In the genomic region with DNA sequence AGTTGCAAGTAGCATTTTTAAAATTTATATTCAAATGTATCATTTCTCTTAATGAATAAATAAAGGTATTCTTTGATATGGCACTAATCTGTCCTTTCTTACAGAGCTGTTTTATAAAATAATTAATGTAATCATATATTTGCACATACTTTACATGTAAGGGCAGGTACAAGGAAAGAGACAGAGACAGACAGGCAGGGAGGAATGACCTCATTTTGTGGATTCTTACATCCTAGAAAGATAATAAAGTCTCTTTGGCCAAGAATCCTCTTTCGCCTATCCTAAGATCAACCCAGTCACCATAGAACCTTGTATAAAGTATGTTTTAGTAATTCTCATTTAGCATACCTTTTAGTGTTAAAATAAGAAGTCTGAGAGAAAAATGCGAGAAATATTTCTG, we compare ENCODE assay signal across 30 cellular contexts.
"Had no signal": no experiment of that assay in that cellular context is flagged by ENCODE, and none has a peak within 500 bp of the region (broad histone marks: within the 10 kb centered on the region; RNA-seq: fewer than 3 reads in every experiment).

No MANE protein-coding gene starts in this region.

- H3K36me3 ChIP-seq: adrenal gland, cardiac muscle cell, colonic mucosa, esophagus squamous epithelium, WERI-Rb-1 had no signal

- H3K9me3 ChIP-seq: adrenal gland, body of pancreas, colonic mucosa, esophagus squamous epithelium had no signal

- DNase-seq: activated B cell treated with CpG ODN at 0.5 μM for 24 hours; activated CD4-positive, alpha-beta T cell treated with anti-CD3 and anti-CD28 coated beads for 48 hours; activated CD4-positive, alpha-beta T cell treated with anti-CD3 and anti-CD28 coated beads, Interleukin-2, amount 50 U/mL, for 1 hour; activated CD4-positive, alpha-beta T cell treated with anti-CD3 and anti-CD28 coated beads, Interleukin-2, amount 50 U/mL, for 48 hours; activated CD8-positive, alpha-beta memory T cell treated with anti-CD3 and anti-CD28 coated beads for 24 hours; activated CD8-positive, alpha-beta T cell treated with anti-CD3 and anti-CD28 coated beads for 36 hours; activated effector memory CD4-positive, alpha-beta T cell treated with Interleukin-2 at 50 U/mL for 16 hours; activated gamma-delta T cell treated with Interleukin-2 at 50 U/mL for 16 hours; activated naive CD4-positive, alpha-beta T cell treated with Interleukin-2 at 50 U/mL for 16 hours; activated naive CD8-positive, alpha-beta T cell treated with anti-CD3 and anti-CD28 coated beads for 36 hours; activated naive CD8-positive, alpha-beta T cell treated with anti-CD3 and anti-CD28 coated beads, Interleukin-2, amount 50 U/mL, for 24 hours; activated T-cell treated with anti-CD3 and anti-CD28 coated beads, Interleukin-2, amount 50 U/mL, for 4 hours; adrenal gland; amygdala; aorta; body of pancreas; central memory CD4-positive, alpha-beta T cell; cerebellar nuclear complex; colonic mucosa; effector CD8-positive, alpha-beta T cell; esophagus squamous epithelium; head of caudate nucleus; T-helper 9 cell; WERI-Rb-1 had no signal

- H3K9me3 Mint-ChIP-seq: activated CD8-positive, alpha-beta T cell treated with anti-CD3 and anti-CD28 coated beads for 36 hours; activated naive CD4-positive, alpha-beta T cell treated with anti-CD3 and anti-CD28 coated beads, Interleukin-2, amount 50 U/mL, for 24 hours; activated naive CD8-positive, alpha-beta T cell treated with anti-CD3 and anti-CD28 coated beads for 36 hours; activated naive CD8-positive, alpha-beta T cell treated with anti-CD3 and anti-CD28 coated beads, Interleukin-2, amount 50 U/mL, for 24 hours; activated T-cell treated with anti-CD3 and anti-CD28 coated beads, Interleukin-2, amount 50 U/mL, for 4 hours; activated T-helper 17 cell treated with anti-CD3 and anti-CD28 coated beads, Interleukin-2, amount 50 U/mL, for 72 hours; T-helper 1 cell treated with Interleukin-12 subunit alpha and Interleukin-12 subunit beta and Interleukin-4 antibody, amounts not matched to agents 30 μg/mL and 1 μg/mL, for 36 hours had no signal

- H3K27me3 Mint-ChIP-seq: activated B cell treated with CpG ODN at 0.5 μM for 24 hours; activated CD8-positive, alpha-beta T cell treated with anti-CD3 and anti-CD28 coated beads for 36 hours; activated naive CD4-positive, alpha-beta T cell treated with anti-CD3 and anti-CD28 coated beads, Interleukin-2, amount 50 U/mL, for 24 hours; activated naive CD8-positive, alpha-beta T cell treated with anti-CD3 and anti-CD28 coated beads for 36 hours; activated naive CD8-positive, alpha-beta T cell treated with anti-CD3 and anti-CD28 coated beads, Interleukin-2, amount 50 U/mL, for 24 hours; activated T-helper 17 cell treated with anti-CD3 and anti-CD28 coated beads, Interleukin-2, amount 50 U/mL, for 72 hours had no signal

- H3K27ac Mint-ChIP-seq: activated B cell treated with CpG ODN at 0.5 μM for 24 hours; activated CD8-positive, alpha-beta T cell treated with anti-CD3 and anti-CD28 coated beads for 36 hours; activated naive CD4-positive, alpha-beta T cell treated with anti-CD3 and anti-CD28 coated beads, Interleukin-2, amount 50 U/mL, for 24 hours; activated naive CD8-positive, alpha-beta T cell treated with anti-CD3 and anti-CD28 coated beads for 36 hours; activated naive CD8-positive, alpha-beta T cell treated with anti-CD3 and anti-CD28 coated beads, Interleukin-2, amount 50 U/mL, for 24 hours; activated T-helper 17 cell treated with anti-CD3 and anti-CD28 coated beads, Interleukin-2, amount 50 U/mL, for 72 hours; T-helper 1 cell treated with Interleukin-12 subunit alpha and Interleukin-12 subunit beta and Interleukin-4 antibody, amounts not matched to agents 30 μg/mL and 1 μg/mL, for 36 hours had no signal

- H3K27ac ChIP-seq: adrenal gland, body of pancreas, cardiac muscle cell, colonic mucosa, esophagus squamous epithelium, WERI-Rb-1 had no signal

- FAIRE-seq: frontal cortex had no signal

- H3K36me3 Mint-ChIP-seq: activated naive CD4-positive, alpha-beta T cell treated with anti-CD3 and anti-CD28 coated beads, Interleukin-2, amount 50 U/mL, for 24 hours; activated naive CD8-positive, alpha-beta T cell treated with anti-CD3 and anti-CD28 coated beads for 36 hours had no signal

- H3K4me1 ChIP-seq: adrenal gland, body of pancreas, colonic mucosa, esophagus squamous epithelium had no signal

- H3K4me1 Mint-ChIP-seq: activated B cell treated with CpG ODN at 0.5 μM for 24 hours; activated naive CD4-positive, alpha-beta T cell treated with anti-CD3 and anti-CD28 coated beads, Interleukin-2, amount 50 U/mL, for 24 hours; activated naive CD8-positive, alpha-beta T cell treated with anti-CD3 and anti-CD28 coated beads for 36 hours; activated naive CD8-positive, alpha-beta T cell treated with anti-CD3 and anti-CD28 coated beads, Interleukin-2, amount 50 U/mL, for 24 hours; activated T-helper 17 cell treated with anti-CD3 and anti-CD28 coated beads, Interleukin-2, amount 50 U/mL, for 72 hours had no signal

- H3K4me3 ChIP-seq: adrenal gland, body of pancreas, cardiac muscle cell, colonic mucosa, esophagus squamous epithelium had no signal

- H3K27me3 ChIP-seq: adrenal gland, body of pancreas, cardiac muscle cell, colonic mucosa, esophagus squamous epithelium had no signal

- H3K4me3 Mint-ChIP-seq: activated B cell treated with CpG ODN at 0.5 μM for 24 hours; activated CD8-positive, alpha-beta T cell treated with anti-CD3 and anti-CD28 coated beads for 36 hours; activated naive CD4-positive, alpha-beta T cell treated with anti-CD3 and anti-CD28 coated beads, Interleukin-2, amount 50 U/mL, for 24 hours; activated naive CD8-positive, alpha-beta T cell treated with anti-CD3 and anti-CD28 coated beads for 36 hours; activated naive CD8-positive, alpha-beta T cell treated with anti-CD3 and anti-CD28 coated beads, Interleukin-2, amount 50 U/mL, for 24 hours; activated T-cell treated with anti-CD3 and anti-CD28 coated beads, Interleukin-2, amount 50 U/mL, for 4 hours; activated T-helper 17 cell treated with anti-CD3 and anti-CD28 coated beads, Interleukin-2, amount 50 U/mL, for 72 hours; T-helper 1 cell treated with Interleukin-12 subunit alpha and Interleukin-12 subunit beta and Interleukin-4 antibody, amounts not matched to agents 30 μg/mL and 1 μg/mL, for 36 hours had no signal

- ATAC-seq: activated CD4-positive, CD25-positive, alpha-beta regulatory T cell treated with anti-CD3 and anti-CD28 coated beads, Interleukin-2, amount 50 U/mL, for 24 hours; activated CD8-positive, alpha-beta T cell treated with anti-CD3 and anti-CD28 coated beads for 36 hours; activated naive CD8-positive, alpha-beta T cell treated with anti-CD3 and anti-CD28 coated beads, Interleukin-2, amount 50 U/mL, for 24 hours; activated T-cell treated with anti-CD3 and anti-CD28 coated beads, Interleukin-2, amount 50 U/mL, for 4 hours; activated T-helper 17 cell treated with anti-CD3 and anti-CD28 coated beads, Interleukin-2, amount 50 U/mL, for 72 hours; body of pancreas had no signal
